ENCODE assay signal across 22 cellular contexts in the genomic region with DNA sequence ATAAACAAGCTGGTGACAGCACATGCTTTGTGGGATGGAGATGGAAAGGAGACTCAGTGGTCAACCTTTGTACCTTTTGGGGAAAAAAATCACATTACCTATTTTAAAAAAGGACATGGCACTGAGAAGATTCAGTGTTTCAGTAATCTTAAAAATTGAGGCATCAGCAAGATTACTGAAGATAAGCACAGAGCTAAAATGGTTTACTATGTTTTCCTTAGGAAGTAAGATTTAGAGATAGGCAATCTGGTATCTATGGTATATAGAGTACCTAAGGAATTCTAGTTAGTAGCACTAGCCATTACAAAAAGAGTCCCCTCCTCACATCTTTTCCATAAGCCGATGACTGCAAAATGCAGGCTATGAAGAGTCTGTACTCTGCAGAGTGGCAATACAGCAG. TPM values are rescaled to one million over a fixed set of nuclear protein-coding genes. Genes with fewer than 3 reads are reported as not detected.
DNase-seq lines count a peak whose midpoint lies in the region; ATAC-seq, FAIRE-seq and TF ChIP-seq lines count a peak whose summit lies in the region.
"Had no signal": no experiment of that assay in that cellular context is flagged by ENCODE, and none has a peak within 500 bp of the region (broad histone marks: within the 10 kb centered on the region; RNA-seq: fewer than 3 reads in every experiment).

No MANE protein-coding gene starts in this region.

- TF ChIP-seq RAD21 in A549 (conservative IDR thresholded peaks at IDR 0.05 in 1 of 2, IDR thresholded peaks at IDR 0.05 in 1 of 2) (no peak), neural cell (conservative IDR thresholded peaks at IDR 0.05) (no peak)

- POLR2A ChIA-PET in A549 (lab: Yijun Ruan, JAX) = no interaction called here

- H3K27ac ChIP-seq in A549 = no peak overlapping the region
- H3K27ac ChIP-seq in C4-2B = peak overlapping the region; percentile 32; the same call in 1 of the 2 replicates
- H3K27ac ChIP-seq in VCaP = peak overlapping the region; percentile 75; the same call in 1 of the 2 replicates
- H3K27ac ChIP-seq in neural cell (ENCODE audit: low read length) = peak overlapping the region; percentile 6
- H3K27ac ChIP-seq in colonic mucosa = no peak overlapping the region
- H3K27ac ChIP-seq: BLaER1 treated with 17β-estradiol and CSF1 and Interleukin-3, amounts not matched to agents 10 nM and 100 nM had no signal

- no peak for DNase-seq in A549 (ENCODE audit: low read depth in 1 of 2, low spot score in 1 of 2)
- DNase-seq in NCI-H2196 (lab: John Stamatoyannopoulos, UW; ENCODE audit: unreplicated experiment) = no peak
- no peak for DNase-seq in colonic mucosa
- DNase-seq in activated naive CD8-positive, alpha-beta T cell treated with anti-CD3 and anti-CD28 coated beads for 36 hours = no peak
- DNase-seq: 8988T; AML-193; CD4-positive, alpha-beta memory T cell; CD4-positive, CD25-positive, alpha-beta regulatory T cell; CD8-positive, alpha-beta memory T cell; COR-L47; DMS79 treated with DMSO at 0.1 percent for 48 hours; GF-D8 had no signal

- H3K36me3 ChIP-seq in neural cell (ENCODE audit: insufficient read depth, low read length) (no peaks in the 10 kb centered on the region), colonic mucosa (no peaks in the 10 kb centered on the region)

- CTCF ChIA-PET in A549 (lab: Yijun Ruan, JAX) = interaction anchor here (0.6 to 1.8 kb wide), 5 partner anchors 22 to 119 kb away, joined by 3 to 5 read pairs (median 4); partner anchors contain the start of gene TOMM6

- no peaks in the 10 kb centered on the region for H3K9me2 ChIP-seq in neural cell (ENCODE audit: insufficient read depth, low read length)

- H3K4me2 ChIP-seq in A549 (no peak overlapping the region), neural cell (ENCODE audit: low read length) (no peak overlapping the region)
- H3K4me2 ChIP-seq: BLaER1 treated with 17β-estradiol and CSF1 and Interleukin-3, amounts not matched to agents 10 nM and 100 nM had no signal

- no peaks in the 10 kb centered on the region for H3K4me1 Mint-ChIP-seq in activated naive CD8-positive, alpha-beta T cell treated with anti-CD3 and anti-CD28 coated beads for 36 hours
- H3K4me1 Mint-ChIP-seq: B cell; CD4-positive, alpha-beta memory T cell; CD4-positive, CD25-positive, alpha-beta regulatory T cell; CD8-positive, alpha-beta memory T cell had no signal

- H3F3A ChIP-seq in neural cell (ENCODE audit: insufficient read depth, low read length, poor library complexity, severe bottlenecking) = no peaks in the 10 kb centered on the region

- no peaks in the 10 kb centered on the region for H3K9me3 Mint-ChIP-seq in activated naive CD8-positive, alpha-beta T cell treated with anti-CD3 and anti-CD28 coated beads for 36 hours
- H3K9me3 Mint-ChIP-seq: CD14-positive monocyte; CD4-positive, alpha-beta memory T cell; CD4-positive, CD25-positive, alpha-beta regulatory T cell; CD8-positive, alpha-beta memory T cell had no signal

- TF ChIP-seq CTCF in A549 (IDR thresholded peaks at IDR 0.05) (no peak), C4-2B (conservative IDR thresholded peaks at IDR 0.05) (no peak), VCaP (conservative IDR thresholded peaks at IDR 0.05) (no peak), neural cell (IDR thresholded peaks at IDR 0.05; ENCODE audit: poor library complexity, severe bottlenecking) (no peak), colonic mucosa (IDR thresholded peaks at IDR 0.05) (no peak)

- no peaks in the 10 kb centered on the region for H3K79me2 ChIP-seq in neural cell (replicated peaks; ENCODE audit: insufficient read depth, low read length)

- no peak for TF ChIP-seq POLR2A in A549 (IDR thresholded peaks at IDR 0.05; ENCODE audit: low read length)

- H3K4me3 Mint-ChIP-seq in activated naive CD8-positive, alpha-beta T cell treated with anti-CD3 and anti-CD28 coated beads for 36 hours = no peak overlapping the region
- H3K4me3 Mint-ChIP-seq: B cell; CD14-positive monocyte; CD4-positive, alpha-beta memory T cell; CD4-positive, CD25-positive, alpha-beta regulatory T cell; CD8-positive, alpha-beta memory T cell had no signal

- H3K9ac ChIP-seq in neural cell (ENCODE audit: low read length) = no peak overlapping the region
- H3K9ac ChIP-seq in colonic mucosa (ENCODE audit: low read depth in 2 of 2, low read length in 2 of 2) = no peak overlapping the region
- H3K9ac ChIP-seq: BLaER1 treated with 17β-estradiol and CSF1 and Interleukin-3, amounts not matched to agents 10 nM and 100 nM had no signal

- H3K27me3 ChIP-seq in neural cell (ENCODE audit: insufficient read depth, low read depth, low read length) (no peaks in the 10 kb centered on the region), colonic mucosa (no peaks in the 10 kb centered on the region)
- H3K27me3 ChIP-seq: BLaER1 treated with 17β-estradiol and CSF1 and Interleukin-3, amounts not matched to agents 10 nM and 100 nM had no signal

- intact Hi-C loops in colonic mucosa (cut with DNase I) = no loop called here

- ATAC-seq in A549 = no peak

- 93% methylated on average over 1 of the region's 1 CpG for WGBS in A549 (ENCODE audit: missing lambda C conversion rate)

- H3K9me3 ChIP-seq in A549 (no peaks in the 10 kb centered on the region), neural cell (ENCODE audit: low read length) (no peaks in the 10 kb centered on the region), colonic mucosa (no peaks in the 10 kb centered on the region)
- H3K9me3 ChIP-seq: BLaER1 treated with 17β-estradiol and CSF1 and Interleukin-3, amounts not matched to agents 10 nM and 100 nM had no signal

- H4K20me1 ChIP-seq in neural cell (ENCODE audit: insufficient read depth) = no peaks in the 10 kb centered on the region
- H4K20me1 ChIP-seq: BLaER1 treated with 17β-estradiol and CSF1 and Interleukin-3, amounts not matched to agents 10 nM and 100 nM had no signal

- TF ChIP-seq EP300 in A549 (IDR thresholded peaks at IDR 0.05) (no peak), neural cell (conservative IDR thresholded peaks at IDR 0.05; ENCODE audit: poor library complexity, severe bottlenecking) (peak; percentile 64)

- H3K4me1 ChIP-seq in A549 (peaks cover 16% of the 10 kb centered on the region), colonic mucosa (no peaks in the 10 kb centered on the region)

- no peaks in the 10 kb centered on the region for H3K36me3 Mint-ChIP-seq in activated naive CD8-positive, alpha-beta T cell treated with anti-CD3 and anti-CD28 coated beads for 36 hours
- H3K36me3 Mint-ChIP-seq: CD4-positive, alpha-beta memory T cell; CD4-positive, CD25-positive, alpha-beta regulatory T cell; CD8-positive, alpha-beta memory T cell had no signal

- no peak for FAIRE-seq in A549 (lab: Jason Lieb, UNC)
- FAIRE-seq: A204.1, G401.6, GM12891, GM18507 had no signal

- H3K4me3 ChIP-seq in A549 (no peak overlapping the region), neural cell (ENCODE audit: low read length) (peak overlapping the region; percentile 1), colonic mucosa (no peak overlapping the region)
- H3K4me3 ChIP-seq: BLaER1 treated with 17β-estradiol and CSF1 and Interleukin-3, amounts not matched to agents 10 nM and 100 nM had no signal

- no peak overlapping the region for H2AFZ ChIP-seq in neural cell (ENCODE audit: low read depth, low read length)

- H3K27ac Mint-ChIP-seq in activated naive CD8-positive, alpha-beta T cell treated with anti-CD3 and anti-CD28 coated beads for 36 hours = no peak overlapping the region
- H3K27ac Mint-ChIP-seq: B cell; CD14-positive monocyte; CD4-positive, CD25-positive, alpha-beta regulatory T cell had no signal

- H3K27me3 Mint-ChIP-seq in activated naive CD8-positive, alpha-beta T cell treated with anti-CD3 and anti-CD28 coated beads for 36 hours = no peaks in the 10 kb centered on the region
- H3K27me3 Mint-ChIP-seq: B cell; CD4-positive, alpha-beta memory T cell; CD8-positive, alpha-beta memory T cell had no signal

TF ChIP-seq in A549, 52 proteins besides CTCF, POLR2A, EP300 and RAD21 (continues in another document):
- TF ChIP-seq MAFK (IDR thresholded peaks at IDR 0.05; ENCODE audit: partially characterized antibody) (peak; percentile 4), SREBF2 (IDR thresholded peaks at IDR 0.05) (no peak), FOSB (CRISPR knock-in tag; IDR thresholded peaks at IDR 0.05) (no peak), NPAS2 (CRISPR knock-in tag; IDR thresholded peaks at IDR 0.05; ENCODE audit: borderline replicate concordance) (no peak)

TF ChIP-seq in neural cell, 6 proteins besides CTCF, POLR2A, EP300 and RAD21:
- TF ChIP-seq POLR2AphosphoS5 (IDR thresholded peaks at IDR 0.05) (peak; percentile 29), TAF1 (IDR thresholded peaks at IDR 0.05; ENCODE audit: low read depth) (no peak)

RNA-seq across cellular contexts. Expression of gene TOMM6, which starts 35.7 kb away (rescaled TPM):
- polyA plus RNA-seq in A549 (2011; rRNA removed) (217 and 262 TPM in 2 replicates), A549 (2017; fragmentation: RNase III; extraction: RNeasy Plus Mini Kit Qiagen cat#74134 plus additional on column Dnase treatment) (252 to 261 TPM (median 254 TPM) in 3 replicates), neural cell (130 and 184 TPM in 2 replicates)
- polyA plus RNA-seq in A549 (2012; cell fraction: cytosol; rRNA removed) = 300 and 345 TPM in 2 replicates
- 92.7 and 202 TPM in 2 replicates for polyA plus RNA-seq in A549 (2012; cell fraction: nucleus; rRNA removed)
- 54.2 and 55.6 TPM in 2 replicates for polyA minus RNA-seq in A549 (2011; rRNA and poly(A)+ RNA removed)
- polyA minus RNA-seq in neural cell = 42.4 and 43.1 TPM in 2 replicates
- total RNA-seq in colonic mucosa = 100 to 1,000 TPM; 109 to 200 TPM
- total RNA-seq in activated naive CD8-positive, alpha-beta T cell treated with anti-CD3 and anti-CD28 coated beads for 36 hours = 100 to 1,000 TPM; 423 to 429 TPM

RNA-seq across cellular contexts. Expression of gene PRICKLE4, which starts 42.6 kb away (rescaled TPM):
- polyA plus RNA-seq in A549 (2011; rRNA removed) (0.32 and 0.34 TPM in 2 replicates), A549 (2017; fragmentation: RNase III; extraction: RNeasy Plus Mini Kit Qiagen cat#74134 plus additional on column Dnase treatment) (0.95 to 1.6 TPM (median 1.5 TPM) in 3 replicates), neural cell (1.3 TPM in 1 of 2 replicates, not detected in the other)
- polyA plus RNA-seq in A549 (2012; cell fraction: cytosol; rRNA removed) = 1.1 and 1.9 TPM in 2 replicates
- polyA plus RNA-seq in A549 (2012; cell fraction: nucleus; rRNA removed) = 19.2 and 23.2 TPM in 2 replicates
- polyA minus RNA-seq in A549 (2011; rRNA and poly(A)+ RNA removed) = not detected in 2 replicates
- polyA minus RNA-seq in neural cell = not detected in 2 replicates
- total RNA-seq in colonic mucosa = 1 to 10 TPM; 1.8 to 4.8 TPM
- not detected for total RNA-seq in activated naive CD8-positive, alpha-beta T cell treated with anti-CD3 and anti-CD28 coated beads for 36 hours
- total RNA-seq: B cell; CD4-positive, alpha-beta memory T cell; CD4-positive, CD25-positive, alpha-beta regulatory T cell; CD8-positive, alpha-beta memory T cell had no signal
- polyA plus RNA-seq: CD14-positive monocyte; CD4-positive, alpha-beta memory T cell; CD4-positive, CD25-positive, alpha-beta regulatory T cell; CD8-positive, alpha-beta memory T cell had no signal

RNA-seq across cellular contexts. Expression of gene FRS3, which starts 43.5 kb away (rescaled TPM):
- polyA plus RNA-seq in A549 (2011; rRNA removed) (1.9 TPM in 2 replicates), A549 (2017; fragmentation: RNase III; extraction: RNeasy Plus Mini Kit Qiagen cat#74134 plus additional on column Dnase treatment) (1.7 to 2.0 TPM (median 2.0 TPM) in 3 replicates), neural cell (14.7 and 15.7 TPM in 2 replicates)
- polyA plus RNA-seq in A549 (2012; cell fraction: cytosol; rRNA removed) = 4.6 and 5.4 TPM in 2 replicates
- 8.7 and 9.2 TPM in 2 replicates for polyA plus RNA-seq in A549 (2012; cell fraction: nucleus; rRNA removed)
- 1.2 and 2.0 TPM in 2 replicates for polyA minus RNA-seq in A549 (2011; rRNA and poly(A)+ RNA removed)
- 11.0 and 17.3 TPM in 2 replicates for polyA minus RNA-seq in neural cell
- total RNA-seq in colonic mucosa = 1 to 10 TPM; 2.7 to 3.4 TPM
- total RNA-seq in activated naive CD8-positive, alpha-beta T cell treated with anti-CD3 and anti-CD28 coated beads for 36 hours = 1 to 10 TPM; 3.1 to 5.2 TPM

Comparison
In these comparisons a context has a peak if more than half of its experiments do, and no peak if none do; other contexts are left out.
1. H3K27ac ChIP-seq: peak in C4-2B (single experiment), VCaP (single experiment) and neural cell (single experiment); none in A549 (0 of 2) and colonic mucosa (single experiment).